ENCODE assay signal across 8 cellular contexts in the genomic region with DNA sequence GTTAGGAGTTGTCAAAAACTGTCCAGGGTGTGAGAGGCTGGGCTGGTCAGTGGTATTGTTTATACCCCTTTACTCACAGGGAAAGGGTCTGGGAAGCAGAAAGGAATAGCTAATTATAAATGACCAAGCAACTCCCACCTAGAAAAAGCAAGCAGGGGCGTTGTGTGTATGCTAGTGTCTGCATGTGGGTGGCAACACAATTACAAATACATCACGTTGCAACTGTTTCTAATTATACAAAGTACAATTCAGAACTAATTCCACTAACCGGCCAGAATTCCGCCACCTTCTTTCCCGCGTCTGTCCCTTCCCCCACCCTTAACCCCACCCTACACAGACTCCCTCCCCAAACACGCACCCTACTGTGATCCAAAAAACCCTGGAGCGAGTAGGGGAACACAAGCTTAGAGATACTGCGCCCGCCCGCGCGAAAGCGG. TPM values are rescaled to one million over a fixed set of nuclear protein-coding genes. Genes with fewer than 3 reads are reported as not detected.
DNase-seq lines count a peak whose midpoint lies in the region; ATAC-seq and TF ChIP-seq lines count a peak whose summit lies in the region.

No MANE protein-coding gene starts in this region.

- CTCF ChIA-PET in AG04450 (lab: Charles Lee) = interaction anchor here (0.6 to 4.5 kb wide), 6 partner anchors 10 to 376 kb away, joined by 3 to 49 read pairs (median 6); no protein-coding TSS in a partner anchor

- no peak overlapping the region for H3K27ac Mint-ChIP-seq in dendritic cell treated with granulocyte-macrophage colony-stimulating factor and Interleukin-4, amounts not matched to agents 40 ng/mL and 50 ng/mL, for 4 days
- H3K27ac Mint-ChIP-seq in natural killer cell treated with Interleukin-12 subunit alpha and Interleukin-12 subunit beta and Interleukin-15 and Interleukin-18, amount 100 ng/mL, for 72 hours = no peak overlapping the region

- POLR2A ChIA-PET in AG04450 (lab: Yijun Ruan, JAX) = interaction anchor here (0.9 to 1.5 kb wide), 3 partner anchors 146 to 375 kb away, joined by 3 read pairs; no protein-coding TSS in a partner anchor

- H3K4me1 ChIP-seq in HUES64 (ENCODE audit: insufficient read depth, low read length) = peaks cover 64% of the 10 kb centered on the region
- H3K4me1 ChIP-seq in thyroid gland = peaks cover 3 to 20% of the 10 kb centered on the region in 2 donors

- intact Hi-C loops in dendritic cell treated with granulocyte-macrophage colony-stimulating factor and Interleukin-4, amounts not matched to agents 40 ng/mL and 50 ng/mL, for 4 days (cut with micrococcal nuclease) = loop anchor here (10.0 kb wide), 1 partner anchor 187 kb away; no protein-coding TSS in a partner anchor
- intact Hi-C loops in thyroid gland (cut with DNase I) = loop anchor here (10.0 kb wide), 1 partner anchor 53 kb away; no protein-coding TSS in a partner anchor

- H3K36me3 ChIP-seq in HUES64 (ENCODE audit: insufficient read depth, low read length) (no peaks in the 10 kb centered on the region), thyroid gland (no peaks in the 10 kb centered on the region)

- ATAC-seq in natural killer cell treated with Interleukin-12 subunit alpha and Interleukin-12 subunit beta and Interleukin-15 and Interleukin-18, amount 100 ng/mL, for 72 hours = no peak
- ATAC-seq in GM18867 (IDR thresholded peaks at IDR 0.05; ENCODE audit: unreplicated experiment) = no peak

- H3K4me3 ChIP-seq in AG04450 (ENCODE audit: low read depth, low read length) (peak overlapping the region; percentile 83), HUES64 (ENCODE audit: low read length) (peak overlapping the region; percentile 70), thyroid gland (replicated peaks in 1 of 3) (peak overlapping the region in 1 of 3 donors; percentile 57)

- WGBS in HUES64 = under 1% methylated on average over 13 of the region's 14 CpGs
- WGBS in thyroid gland, 2 donors = 9 to 11% methylated on average over 14 of the region's 14 CpGs

- H3K9me3 ChIP-seq in AG04450 (ENCODE audit: control insufficient read depth, insufficient read depth, low read length) (peaks cover 3% of the 10 kb centered on the region), HUES64 (ENCODE audit: insufficient read depth, low read depth, low read length) (no peaks in the 10 kb centered on the region), thyroid gland (no peaks in the 10 kb centered on the region)

- no peak for DNase-seq in AG04450 (ENCODE audit: low read depth, low spot score)
- DNase-seq in natural killer cell treated with Interleukin-12 subunit alpha and Interleukin-12 subunit beta and Interleukin-15 and Interleukin-18, amount 100 ng/mL, for 72 hours (ENCODE audit: low spot score) = no peak
- DNase-seq in superior temporal gyrus (ENCODE audit: extremely low spot score) = no peak
- DNase-seq in NCI-H748 (lab: John Stamatoyannopoulos, UW; ENCODE audit: unreplicated experiment) = no peak
- no peak for DNase-seq in thyroid gland

- H3K27me3 Mint-ChIP-seq in dendritic cell treated with granulocyte-macrophage colony-stimulating factor and Interleukin-4, amounts not matched to agents 40 ng/mL and 50 ng/mL, for 4 days = peaks cover 82% of the 10 kb centered on the region
- peaks cover 16 to 21% of the 10 kb centered on the region in 2 donors for H3K27me3 Mint-ChIP-seq in natural killer cell treated with Interleukin-12 subunit alpha and Interleukin-12 subunit beta and Interleukin-15 and Interleukin-18, amount 100 ng/mL, for 72 hours

- H3K27ac ChIP-seq in AG04450 (ENCODE audit: low read depth, low read length) (peak overlapping the region; percentile 11), HUES64 (ENCODE audit: low read depth, low read length) (no peak overlapping the region), thyroid gland (no peak overlapping the region)

- H3K9ac ChIP-seq in HUES64 (ENCODE audit: low read depth, low read length) = no peak overlapping the region

- no peak for TF ChIP-seq POLR2A in thyroid gland (IDR thresholded peaks at IDR 0.05)

- H3K27me3 ChIP-seq in AG04450 (ENCODE audit: control insufficient read depth, insufficient read depth, low read length) (no peaks in the 10 kb centered on the region), HUES64 (ENCODE audit: insufficient read depth, low read length) (peaks cover 69% of the 10 kb centered on the region), thyroid gland (no peaks in the 10 kb centered on the region)

- TF ChIP-seq CTCF in AG04450 (IDR thresholded peaks at IDR 0.05; ENCODE audit: low read depth, low read length) = no peak
- TF ChIP-seq CTCF in thyroid gland (IDR thresholded peaks at IDR 0.05) = no peak

- H3K4me3 Mint-ChIP-seq in dendritic cell treated with granulocyte-macrophage colony-stimulating factor and Interleukin-4, amounts not matched to agents 40 ng/mL and 50 ng/mL, for 4 days = peak overlapping the region; percentile 75
- H3K4me3 Mint-ChIP-seq in natural killer cell treated with Interleukin-12 subunit alpha and Interleukin-12 subunit beta and Interleukin-15 and Interleukin-18, amount 100 ng/mL, for 72 hours = peak overlapping the region; percentile 97

- peaks cover 29% of the 10 kb centered on the region for H3K4me1 Mint-ChIP-seq in dendritic cell treated with granulocyte-macrophage colony-stimulating factor and Interleukin-4, amounts not matched to agents 40 ng/mL and 50 ng/mL, for 4 days (ENCODE audit: low read depth)
- H3K4me1 Mint-ChIP-seq in natural killer cell treated with Interleukin-12 subunit alpha and Interleukin-12 subunit beta and Interleukin-15 and Interleukin-18, amount 100 ng/mL, for 72 hours (ENCODE audit: low read depth in 2 of 2) = peaks cover 36 to 40% of the 10 kb centered on the region in 2 donors

- H3K9me3 Mint-ChIP-seq in dendritic cell treated with granulocyte-macrophage colony-stimulating factor and Interleukin-4, amounts not matched to agents 40 ng/mL and 50 ng/mL, for 4 days = no peaks in the 10 kb centered on the region
- H3K9me3 Mint-ChIP-seq in natural killer cell treated with Interleukin-12 subunit alpha and Interleukin-12 subunit beta and Interleukin-15 and Interleukin-18, amount 100 ng/mL, for 72 hours = peaks cover 2% of the 10 kb centered on the region

- peaks cover 6% of the 10 kb centered on the region for H3K36me3 Mint-ChIP-seq in dendritic cell treated with granulocyte-macrophage colony-stimulating factor and Interleukin-4, amounts not matched to agents 40 ng/mL and 50 ng/mL, for 4 days (ENCODE audit: low read depth)
- no peaks in the 10 kb centered on the region for H3K36me3 Mint-ChIP-seq in natural killer cell treated with Interleukin-12 subunit alpha and Interleukin-12 subunit beta and Interleukin-15 and Interleukin-18, amount 100 ng/mL, for 72 hours

RNA-seq across cellular contexts. Expression of gene DPF3, which starts 2.2 kb away (rescaled TPM):
- 15.8 and 18.1 TPM in 2 replicates for polyA plus RNA-seq in AG04450 (2011; rRNA removed)
- 61.3 and 67.1 TPM in 2 replicates for polyA minus RNA-seq in AG04450 (2011; rRNA and poly(A)+ RNA removed)
- polyA plus RNA-seq in HUES64 (2013, experiment 1 of 2) = 0.30 TPM
- polyA plus RNA-seq in HUES64 (2013, experiment 2 of 2) = 0.57 TPM
- 10 to 100 TPM; 11.8 to 13.2 TPM for total RNA-seq in natural killer cell treated with Interleukin-12 subunit alpha and Interleukin-12 subunit beta and Interleukin-15 and Interleukin-18, amount 100 ng/mL, for 72 hours
- 1 to 10 TPM in 2 of 4 donors, under 1 TPM in 2; 0.27 to 3.3 (median 1.3) TPM for total RNA-seq in thyroid gland

RNA-seq across cellular contexts. Expression of gene DCAF4, which starts 34.6 kb away (rescaled TPM):
- 14.7 and 14.8 TPM in 2 replicates for polyA plus RNA-seq in AG04450 (2011; rRNA removed)
- 19.2 and 27.9 TPM in 2 replicates for polyA minus RNA-seq in AG04450 (2011; rRNA and poly(A)+ RNA removed)
- 10.7 TPM for polyA plus RNA-seq in HUES64 (2013, experiment 1 of 2)
- 10.1 TPM for polyA plus RNA-seq in HUES64 (2013, experiment 2 of 2)
- total RNA-seq in natural killer cell treated with Interleukin-12 subunit alpha and Interleukin-12 subunit beta and Interleukin-15 and Interleukin-18, amount 100 ng/mL, for 72 hours = 10 to 100 TPM; 15.1 to 20.6 TPM
- total RNA-seq in thyroid gland = 10 to 100 TPM; 29.0 to 45.0 (median 36.7) TPM
